21 cellular contexts compared by ENCODE assay signal in the genomic region with DNA sequence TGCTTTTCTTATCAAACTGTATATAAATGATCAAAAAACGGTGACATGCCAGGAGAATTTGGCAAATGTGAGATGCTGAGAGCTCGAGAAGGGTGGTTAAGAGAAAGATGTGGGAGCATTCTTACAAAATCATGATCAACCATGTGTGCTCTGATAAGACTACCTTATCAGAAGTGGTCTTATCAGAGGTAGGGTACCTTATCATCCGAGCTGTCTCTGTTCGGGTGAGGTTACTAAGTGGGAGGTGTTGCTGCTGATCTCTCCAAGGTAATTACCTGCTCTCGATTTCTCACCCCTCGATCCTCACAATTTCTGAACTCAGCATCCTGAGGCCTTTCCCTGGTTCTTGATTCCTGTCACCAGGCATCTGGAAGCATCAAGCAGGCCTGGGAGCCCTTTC.
"Had no signal": no experiment of that assay in that cellular context is flagged by ENCODE, and none has a peak within 500 bp of the region (broad histone marks: within the 10 kb centered on the region; RNA-seq: fewer than 3 reads in every experiment).

No MANE protein-coding gene starts in this region.

- FAIRE-seq: astrocyte had no signal

- DNase-seq: activated CD4-positive, alpha-beta memory T cell treated with anti-CD3 and anti-CD28 coated beads for 36 hours; activated CD4-positive, alpha-beta T cell treated with anti-CD3 and anti-CD28 coated beads for 48 hours; activated CD4-positive, CD25-positive, alpha-beta regulatory T cell treated with anti-CD3 and anti-CD28 coated beads, Interleukin-2, amount 50 U/mL, for 72 hours; activated CD8-positive, alpha-beta memory T cell treated with anti-CD3 and anti-CD28 coated beads for 24 hours; activated gamma-delta T cell; activated naive CD4-positive, alpha-beta T cell treated with anti-CD3 and anti-CD28 coated beads for 36 hours; activated T-cell treated with anti-CD3 and anti-CD28 coated beads, Interleukin-2, amount 50 U/mL, for 4 hours; amygdala; MG63; MV-4-11; NCI-H1092 treated with DMSO at 0.1 percent for 48 hours; NCI-H1417 treated with DMSO at 0.1 percent for 48 hours; NCI-H2029; NCI-H510A treated with DMSO at 0.1 percent for 48 hours; PC-9; SHP77 treated with DMSO at 0.1 percent for 48 hours; T-helper 17 cell; T-helper 9 cell had no signal

- ATAC-seq: activated T-cell treated with anti-CD3 and anti-CD28 coated beads, Interleukin-2, amount 50 U/mL, for 4 hours; activated T-helper 17 cell treated with anti-CD3 and anti-CD28 coated beads, Interleukin-2, amount 50 U/mL, for 72 hours; T-helper 17 cell; WTC11 had no signal

- H3K4me3 ChIP-seq: MG63, PC-9 had no signal

- H3K9me3 ChIP-seq: MG63 had no signal

- H2AFZ ChIP-seq: PC-9 had no signal

- H3K27ac ChIP-seq: PC-9 had no signal

- H3K4me2 ChIP-seq: PC-9 had no signal

- H3K27me3 ChIP-seq: MG63 had no signal

- H3K36me3 ChIP-seq: MG63 had no signal
